In genomic region chr16:9056061-9056460, GRCh38 we compare ENCODE assay signal across 17 cellular contexts. TPM values are rescaled to one million over a fixed set of nuclear protein-coding genes. Genes with fewer than 3 reads are reported as not detected.
DNase-seq lines count a peak whose midpoint lies in the region; ATAC-seq and TF ChIP-seq lines count a peak whose summit lies in the region.
"Had no signal": no experiment of that assay in that cellular context is flagged by ENCODE, and none has a peak within 500 bp of the region (broad histone marks: within the 10 kb centered on the region; RNA-seq: fewer than 3 reads in every experiment).

No MANE protein-coding gene starts in this region.

- H3K4me1 Mint-ChIP-seq in GM23338: peaks cover 2% of the 10 kb centered on the region; the same call in 1 of the 3 replicates
- peaks cover 20% of the 10 kb centered on the region for H3K4me1 Mint-ChIP-seq in stimulated activated naive CD8-positive, alpha-beta T cell treated with anti-CD3 and anti-CD28 coated beads, Interleukin-15, amount 100 ng/mL, for 72 hours

- no peaks in the 10 kb centered on the region for H3F3A ChIP-seq in GM23338 (replicated peaks; ENCODE audit: low read depth)

- ATAC-seq in GM23338 (no peak), GM18519 (IDR thresholded peaks at IDR 0.05; ENCODE audit: low FRiP score, unreplicated experiment) (no peak), GM19351 (IDR thresholded peaks at IDR 0.05; ENCODE audit: unreplicated experiment) (no peak)
- ATAC-seq in stimulated activated naive CD8-positive, alpha-beta T cell treated with anti-CD3 and anti-CD28 coated beads, Interleukin-15, amount 100 ng/mL, for 72 hours: no peak
- ATAC-seq: K562 had no signal

- H3K4me3 Mint-ChIP-seq in GM23338: no peak overlapping the region
- H3K4me3 Mint-ChIP-seq in stimulated activated naive CD8-positive, alpha-beta T cell treated with anti-CD3 and anti-CD28 coated beads, Interleukin-15, amount 100 ng/mL, for 72 hours: no peak overlapping the region
- H3K4me3 Mint-ChIP-seq: CD4-positive, CD25-positive, alpha-beta regulatory T cell; CD8-positive, alpha-beta memory T cell had no signal

- H3K27me3 Mint-ChIP-seq in GM23338 (ENCODE audit: insufficient read depth, low read depth, poor library complexity): peaks cover 11% of the 10 kb centered on the region
- peaks cover 6% of the 10 kb centered on the region for H3K27me3 Mint-ChIP-seq in stimulated activated naive CD8-positive, alpha-beta T cell treated with anti-CD3 and anti-CD28 coated beads, Interleukin-15, amount 100 ng/mL, for 72 hours

- intact Hi-C loops in OCI-LY7 (cut with micrococcal nuclease; ENCODE audit: unreplicated experiment): loop anchor here (10.0 kb wide), 1 partner anchor 79 kb away; no protein-coding TSS in a partner anchor

- no peaks in the 10 kb centered on the region for H3K9me3 Mint-ChIP-seq in GM23338
- H3K9me3 Mint-ChIP-seq in stimulated activated naive CD8-positive, alpha-beta T cell treated with anti-CD3 and anti-CD28 coated beads, Interleukin-15, amount 100 ng/mL, for 72 hours: no peaks in the 10 kb centered on the region
- H3K9me3 Mint-ChIP-seq: CD4-positive, CD25-positive, alpha-beta regulatory T cell; CD8-positive, alpha-beta memory T cell had no signal

- no TSS peak for BruUV-seq in OCI-LY7 (replicated peaks; lab: Mats Ljungman, UMichigan)

- CTCF ChIA-PET in OCI-LY7 (lab: Charles Lee; ENCODE audit: unreplicated experiment): no interaction called here

- POLR2A ChIA-PET in OCI-LY7 (lab: Charles Lee): interaction anchor here (0.6 to 1.2 kb wide), 2 partner anchors 9 to 721 kb away, joined by 3 to 5 read pairs; no protein-coding TSS in a partner anchor

- H3K4me1 ChIP-seq in BLaER1 (peaks cover 73% of the 10 kb centered on the region), GM23338 (ENCODE audit: insufficient read depth) (no peaks in the 10 kb centered on the region), OCI-LY7 (ENCODE audit: insufficient read depth, low read length, poor library complexity, severe bottlenecking) (peaks cover 32% of the 10 kb centered on the region)
- H3K4me1 ChIP-seq: HAP-1 had no signal

- no peak for TF ChIP-seq CTCF in GM23338 (conservative IDR thresholded peaks at IDR 0.05; ENCODE audit: low read depth in 2 of 2)
- TF ChIP-seq CTCF in OCI-LY7 (conservative IDR thresholded peaks at IDR 0.05; ENCODE audit: low read length): no peak

- H3K4me2 ChIP-seq in BLaER1 (peak overlapping the region; percentile 52), GM23338 (no peak overlapping the region), OCI-LY7 (ENCODE audit: low read length) (no peak overlapping the region)

- H3K9ac ChIP-seq in BLaER1: no peak overlapping the region

- H3K27ac ChIP-seq in BLaER1 (peak overlapping the region; percentile 31; the same call in 1 of the 2 replicates), GM23338 (ENCODE audit: low read depth) (no peak overlapping the region), OCI-LY7 (ENCODE audit: low read depth, low read length, poor library complexity, severe bottlenecking) (no peak overlapping the region)

- H3K9me3 ChIP-seq in BLaER1: peaks cover 26% of the 10 kb centered on the region
- H3K9me3 ChIP-seq in OCI-LY7 (ENCODE audit: low read length): no peaks in the 10 kb centered on the region
- H3K9me3 ChIP-seq: HAP-1 had no signal

- H2AFZ ChIP-seq in GM23338 (peak overlapping the region; percentile 47; the same call in 1 of the 2 replicates), OCI-LY7 (ENCODE audit: low read length) (peak overlapping the region; percentile 32; the same call in 1 of the 2 replicates)

- H3K27me3 ChIP-seq in BLaER1 (no peaks in the 10 kb centered on the region), GM23338 (ENCODE audit: insufficient read depth) (no peaks in the 10 kb centered on the region)

- 0 out of 3 replicates have a peak, but pooled peaks cover 2% of the 10 kb centered on the region for H3K36me3 Mint-ChIP-seq in GM23338 (ENCODE audit: low read depth)
- H3K36me3 Mint-ChIP-seq: CD4-positive, CD25-positive, alpha-beta regulatory T cell; CD8-positive, alpha-beta memory T cell had no signal

- H3K79me2 ChIP-seq in GM23338 (replicated peaks; ENCODE audit: insufficient read depth) (peaks cover 12% of the 10 kb centered on the region; the same call in 1 of the 2 replicates), OCI-LY7 (ENCODE audit: insufficient read depth, low read depth, low read length) (no peaks in the 10 kb centered on the region)

- H3K27ac Mint-ChIP-seq in GM23338: no peak overlapping the region
- H3K27ac Mint-ChIP-seq in stimulated activated naive CD8-positive, alpha-beta T cell treated with anti-CD3 and anti-CD28 coated beads, Interleukin-15, amount 100 ng/mL, for 72 hours: no peak overlapping the region
- H3K27ac Mint-ChIP-seq: CD4-positive, CD25-positive, alpha-beta regulatory T cell; CD8-positive, alpha-beta memory T cell had no signal

- DNase-seq in GM23338 (ENCODE audit: low spot score) (no peak), OCI-LY7 (ENCODE audit: low spot score) (no peak)
- DNase-seq in stimulated activated naive CD8-positive, alpha-beta T cell treated with anti-CD3 and anti-CD28 coated beads, Interleukin-15, amount 100 ng/mL, for 72 hours: no peak
- DNase-seq: ACHN; AML-193; C1 segment of cervical spinal cord; CD4-positive, CD25-positive, alpha-beta regulatory T cell; CD8-positive, alpha-beta memory T cell; COR-L47; DMS 273 treated with DMSO at 0.1 percent for 48 hours; DMS53; DND-41 had no signal

- H3K36me3 ChIP-seq in BLaER1 (no peaks in the 10 kb centered on the region), GM23338 (ENCODE audit: insufficient read depth) (no peaks in the 10 kb centered on the region), OCI-LY7 (ENCODE audit: insufficient read depth, low read length) (no peaks in the 10 kb centered on the region)
- H3K36me3 ChIP-seq: HAP-1 had no signal

- H4K20me1 ChIP-seq in BLaER1: no peaks in the 10 kb centered on the region
- H4K20me1 ChIP-seq in GM23338 (replicated peaks; ENCODE audit: insufficient read depth): no peaks in the 10 kb centered on the region
- H4K20me1 ChIP-seq in OCI-LY7 (ENCODE audit: insufficient read depth, low read length): no peaks in the 10 kb centered on the region

- no peak overlapping the region for H3K4me3 ChIP-seq in BLaER1
- H3K4me3 ChIP-seq in GM23338: no peak overlapping the region
- no peak overlapping the region for H3K4me3 ChIP-seq in OCI-LY7 (ENCODE audit: low read depth, low read length, poor library complexity, severe bottlenecking)
- H3K4me3 ChIP-seq: HAP-1, K562 had no signal

- no peaks in the 10 kb centered on the region; the same call in 1 of the 2 replicates for H3K9me2 ChIP-seq in GM23338 (ENCODE audit: insufficient read depth)
- no peaks in the 10 kb centered on the region for H3K9me2 ChIP-seq in OCI-LY7 (ENCODE audit: insufficient read depth, low read length)

TF ChIP-seq in GM23338, 12 proteins besides CTCF, POLR2A, EP300 and RAD21:
- no peak for TF ChIP-seq NANOG (IDR thresholded peaks at IDR 0.05; ENCODE audit: borderline replicate concordance)

RNA-seq across cellular contexts. Expression of gene HAPSTR1, which starts 35.4 kb away (rescaled TPM):
- total RNA-seq in GM23338 (2014; rRNA removed; shearing (Covaris generic)): 66.0 and 66.3 TPM in 2 replicates
- polyA plus RNA-seq in GM23338 (2016; fragmentation: Nextera tagmentation; extraction: Ambion mirVana): 8.1 and 9.5 TPM in 2 replicates
- 50.9 and 51.5 TPM in 2 replicates for total RNA-seq in OCI-LY7 (2014; rRNA removed; shearing (Covaris generic))
- 71.5 and 77.9 TPM in 2 replicates for total RNA-seq in OCI-LY7 (2022)
